ENCODE assay signal across 23 cellular contexts in genomic region chr9:10921671-10922070, GRCh38.
DNase-seq lines count a peak whose midpoint lies in the region; ATAC-seq, FAIRE-seq and TF ChIP-seq lines count a peak whose summit lies in the region.
"Had no signal": no experiment of that assay in that cellular context is flagged by ENCODE, and none has a peak within 500 bp of the region (broad histone marks: within the 10 kb centered on the region; RNA-seq: fewer than 3 reads in every experiment).

No MANE protein-coding gene starts in this region.

- H4K8ac ChIP-seq in H1 (ENCODE audit: extremely low read depth, insufficient read depth, low read length): no peak overlapping the region
- no peak overlapping the region for H4K8ac ChIP-seq in neuronal stem cell (ENCODE audit: low read depth, low read length)

- H4K91ac ChIP-seq in H1 (replicated peaks; ENCODE audit: insufficient read length, low read length): no peak overlapping the region
- H4K91ac ChIP-seq in neuronal stem cell (ENCODE audit: low read depth, low read length, poor library complexity): no peak overlapping the region

- H3K79me2 ChIP-seq in H1 (ENCODE audit: control insufficient read depth in 1 of 2, insufficient read depth in 2 of 2, low read length in 2 of 2): no peaks in the 10 kb centered on the region

- H2BK12ac ChIP-seq in H1 (ENCODE audit: low read depth, low read length): no peak overlapping the region
- no peak overlapping the region for H2BK12ac ChIP-seq in neuronal stem cell (ENCODE audit: low read length)

- H3K18ac ChIP-seq in H1 (ENCODE audit: extremely low read depth, low read length) (0 out of 2 replicates have a peak overlapping the region, but pooled peaks have one; percentile 2), neuronal stem cell (ENCODE audit: low read length) (no peak overlapping the region)

- POLR2A ChIA-PET in H1 (lab: Charles Lee; ENCODE audit: partially characterized antibody): no interaction called here

- H2AK5ac ChIP-seq in H1 (ENCODE audit: low read depth, low read length) (no peak overlapping the region), neuronal stem cell (ENCODE audit: low read depth, low read length) (no peak overlapping the region)

- no peak overlapping the region for H2BK15ac ChIP-seq in H1 (ENCODE audit: low read length)
- H2BK15ac ChIP-seq in neuronal stem cell (ENCODE audit: low read length): no peak overlapping the region

- peak overlapping the region; percentile 37; the same call in 1 of the 2 replicates for H3K4me3 ChIP-seq in HUES48 (ENCODE audit: low read depth, low read length)
- peak overlapping the region in 1 of 4 experiments; percentile 7; a peak in 1 of 8 replicates for H3K4me3 ChIP-seq in H1 (ENCODE audit: extremely low read depth in 1 of 4, insufficient read depth in 2 of 4, low read depth in 3 of 4, low read length in 4 of 4)
- H3K4me3 ChIP-seq in iPS-18a (ENCODE audit: low read length): peak overlapping the region; percentile 2
- H3K4me3 ChIP-seq in neuronal stem cell (ENCODE audit: low read length in 2 of 2): no peak overlapping the region
- H3K4me3 ChIP-seq: BLaER1, SJSA1 had no signal

- CTCF ChIA-PET in H1 (lab: Charles Lee; ENCODE audit: partially characterized antibody): no interaction called here

- peak; percentile 28 for FAIRE-seq in H1 (lab: Jason Lieb, UNC)
- FAIRE-seq: A204.1, D721Med, G401.6 had no signal

- H2AFZ ChIP-seq in H1 (ENCODE audit: low read length): no peak overlapping the region
- no peak overlapping the region for H2AFZ ChIP-seq in neuronal stem cell (ENCODE audit: low read length)

- TF ChIP-seq POLR2A in H1 (IDR thresholded peaks at IDR 0.05; ENCODE audit: control extremely low read depth in 1 of 2, low read depth in 2 of 2, low read length in 2 of 2): no peak

- H3K36me3 ChIP-seq in HUES48 (ENCODE audit: control insufficient read depth, insufficient read depth, low read length): no peaks in the 10 kb centered on the region
- no peaks in the 10 kb centered on the region for H3K36me3 ChIP-seq in H1 (ENCODE audit: control insufficient read depth in 2 of 4, insufficient read depth in 4 of 4, low read length in 3 of 4)
- H3K36me3 ChIP-seq in iPS-18a (ENCODE audit: control insufficient read depth, low read depth, low read length): no peaks in the 10 kb centered on the region
- no peaks in the 10 kb centered on the region for H3K36me3 ChIP-seq in neuronal stem cell (replicated peaks in 1 of 2; ENCODE audit: control insufficient read depth in 2 of 2, insufficient read depth in 2 of 2, low read length in 2 of 2)
- H3K36me3 ChIP-seq: BLaER1, SJSA1 had no signal

- DNase-seq in H1 (ENCODE audit: low read depth in 1 of 2, low spot score in 2 of 2) (peak in 1 of 2 experiments; percentile 9), neuronal stem cell (ENCODE audit: low spot score) (peak; percentile 31), NCI-H774 (lab: John Stamatoyannopoulos, UW) (no peak)
- DNase-seq in stimulated activated CD4-positive, alpha-beta T cell treated with anti-CD3 and anti-CD28 coated beads, Interleukin-1b, Interleukin-23, amount 100 ng/mL, for 48 hours: no peak
- DNase-seq: CD4-positive, CD25-positive, alpha-beta regulatory T cell; DMS53; HCEC 1CT; NCI-H1092; NCI-H1417 treated with DMSO at 0.1 percent for 48 hours; NCI-H1694 treated with DMSO at 0.1 percent for 48 hours; NCI-H2081; NCI-H446; NCI-H524 treated with DMSO at 0.1 percent for 48 hours; Right ventricle myocardium superior; RPMI8226 had no signal

- H3K79me1 ChIP-seq in H1 (ENCODE audit: low read depth, low read length) (no peaks in the 10 kb centered on the region), neuronal stem cell (ENCODE audit: low read depth, low read length) (no peaks in the 10 kb centered on the region)

- no peak for TF ChIP-seq CTCF in H1 (IDR thresholded peaks at IDR 0.05; ENCODE audit: control extremely low read depth in 1 of 3, insufficient read depth in 1 of 3, low read depth in 1 of 3, low read length in 3 of 3)

- WGBS in H1 (ENCODE audit: extremely low coverage in 1 of 2, insufficient coverage in 1 of 2, insufficient read length in 1 of 2, insufficient replicate concordance in 2 of 2, low coverage in 1 of 2, low lambda C conversion rate in 2 of 2, missing lambda C conversion rate in 1 of 2), 2 experiments: 22% methylated on average over 2 of the region's 2 CpGs; no CpG with 5 or more reads in 1 of the 2 experiments
- WGBS in neuronal stem cell (ENCODE audit: extremely low coverage in 2 of 2, insufficient read length in 2 of 2, insufficient replicate concordance in 1 of 2), 2 donors: no CpG with 5 or more reads among the region's 2 CpGs

- H3K27ac ChIP-seq in HUES48 (ENCODE audit: low read depth, low read length) (peak overlapping the region; percentile 57), H1 (ENCODE audit: low read depth, low read length) (no peak overlapping the region), iPS-18a (ENCODE audit: low read length) (no peak overlapping the region), neuronal stem cell (replicated peaks; ENCODE audit: low read length) (no peak overlapping the region)
- H3K27ac ChIP-seq: BLaER1, SJSA1 had no signal

- no peaks in the 10 kb centered on the region for H4K20me1 ChIP-seq in H1 (replicated peaks in 1 of 2; ENCODE audit: control insufficient read depth in 1 of 2, insufficient read depth in 2 of 2, low read length in 2 of 2)
- H4K20me1 ChIP-seq: BLaER1 had no signal

- H3K14ac ChIP-seq in H1 (ENCODE audit: insufficient read length): no peak overlapping the region
- H3K14ac ChIP-seq in neuronal stem cell (ENCODE audit: low read length): no peak overlapping the region

- H2BK20ac ChIP-seq in H1 (ENCODE audit: low read length): no peak overlapping the region

- H3K23me2 ChIP-seq in H1 (ENCODE audit: low read depth, low read length): no peaks in the 10 kb centered on the region

- ATAC-seq in HG03432 (IDR thresholded peaks at IDR 0.05; ENCODE audit: unreplicated experiment): no peak

- H2BK120ac ChIP-seq in H1 (replicated peaks; ENCODE audit: low read depth, low read length) (no peak overlapping the region), neuronal stem cell (ENCODE audit: low read depth, low read length) (no peak overlapping the region)

- no peak overlapping the region; the same call in 1 of the 2 replicates for H2BK5ac ChIP-seq in H1 (ENCODE audit: low read depth, low read length)
- no peak overlapping the region for H2BK5ac ChIP-seq in neuronal stem cell (ENCODE audit: low read length)

- H3K23ac ChIP-seq in H1 (ENCODE audit: insufficient read length): no peak overlapping the region
- H3K23ac ChIP-seq in neuronal stem cell (ENCODE audit: low read depth, low read length, poor library complexity): no peak overlapping the region

- no peak overlapping the region for H3K9ac ChIP-seq in HUES48 (ENCODE audit: low read depth, low read length)
- no peak overlapping the region for H3K9ac ChIP-seq in H1 (replicated peaks in 1 of 4; ENCODE audit: extremely low read depth in 1 of 4, low read depth in 3 of 4, low read length in 3 of 4)
- H3K9ac ChIP-seq in iPS-18a (ENCODE audit: low read length): no peak overlapping the region
- no peak overlapping the region for H3K9ac ChIP-seq in neuronal stem cell (ENCODE audit: low read depth, low read length, poor library complexity)
- H3K9ac ChIP-seq: BLaER1 had no signal

- no peak for TF ChIP-seq RAD21 in H1 (IDR thresholded peaks at IDR 0.05 in 1 of 2, conservative IDR thresholded peaks at IDR 0.05 in 1 of 2; ENCODE audit: low read depth in 2 of 2, low read length in 2 of 2)

- no peak overlapping the region for H4K5ac ChIP-seq in H1 (ENCODE audit: insufficient read length, low read depth, low read length)

- H3K27me3 ChIP-seq in HUES48 (ENCODE audit: control insufficient read depth, insufficient read depth, low read length) (no peaks in the 10 kb centered on the region), H1 (replicated peaks in 1 of 4; ENCODE audit: control insufficient read depth in 3 of 4, extremely low read depth in 1 of 4, insufficient read depth in 3 of 4, low read length in 3 of 4) (no peaks in the 10 kb centered on the region), iPS-18a (ENCODE audit: control insufficient read depth, insufficient read depth, low read length) (no peaks in the 10 kb centered on the region), neuronal stem cell (ENCODE audit: control insufficient read depth in 3 of 3, insufficient read depth in 3 of 3, low read depth in 1 of 3, low read length in 3 of 3) (no peaks in the 10 kb centered on the region)
- H3K27me3 ChIP-seq: BLaER1, SJSA1 had no signal

- peak overlapping the region; percentile 20 to 34; a peak in 3 of 4 replicates for H3K4me2 ChIP-seq in H1 (ENCODE audit: insufficient read depth in 1 of 2, low read depth in 2 of 2, low read length in 2 of 2)
- no peak overlapping the region for H3K4me2 ChIP-seq in neuronal stem cell (ENCODE audit: insufficient read depth, low read length, poor library complexity, severe bottlenecking)
- H3K4me2 ChIP-seq: BLaER1 had no signal

- H3K4ac ChIP-seq in H1 (replicated peaks; ENCODE audit: insufficient read length, low read depth, low read length) (no peak overlapping the region), neuronal stem cell (ENCODE audit: low read length) (no peak overlapping the region)

- peak in 1 of 2 experiments; percentile 74; a peak in 1 of 3 replicates for TF ChIP-seq EP300 in H1 (IDR thresholded peaks at IDR 0.05; ENCODE audit: borderline replicate concordance in 1 of 2, low read depth in 2 of 2, low read length in 2 of 2)

- H3K9me3 ChIP-seq in HUES48 (ENCODE audit: control insufficient read depth, insufficient read depth, low read length): no peaks in the 10 kb centered on the region
- H3K9me3 ChIP-seq in H1 (ENCODE audit: insufficient read depth in 2 of 2, low read depth in 1 of 2, low read length in 1 of 2): no peaks in the 10 kb centered on the region
- H3K9me3 ChIP-seq in iPS-18a (ENCODE audit: control insufficient read depth, low read depth, low read length): no peaks in the 10 kb centered on the region
- H3K9me3 ChIP-seq in neuronal stem cell (replicated peaks in 1 of 2; ENCODE audit: control insufficient read depth in 2 of 2, insufficient read depth in 1 of 2, low read depth in 1 of 2, low read length in 2 of 2): no peaks in the 10 kb centered on the region
- H3K9me3 ChIP-seq: BLaER1, SJSA1 had no signal

- H3K4me1 ChIP-seq in HUES48 (ENCODE audit: control insufficient read depth, insufficient read depth, low read length) (peaks cover 30% of the 10 kb centered on the region), H1 (replicated peaks in 1 of 4; ENCODE audit: control insufficient read depth in 3 of 4, insufficient read depth in 4 of 4, low read length in 3 of 4) (peaks cover 0 to 8% (median 0%) of the 10 kb centered on the region in 4 experiments; a peak in 1 of 7 replicates), iPS-18a (ENCODE audit: control insufficient read depth, low read depth, low read length) (peaks cover 22% of the 10 kb centered on the region), neuronal stem cell (ENCODE audit: control insufficient read depth in 2 of 2, insufficient read depth in 1 of 2, low read depth in 1 of 2, low read length in 2 of 2) (no peaks in the 10 kb centered on the region)
- H3K4me1 ChIP-seq: BLaER1, SJSA1 had no signal

- H3K56ac ChIP-seq in H1 (replicated peaks; ENCODE audit: insufficient read length, low read depth, low read length): no peak overlapping the region

Comparison
In these comparisons a context has a peak if more than half of its experiments do, and no peak if none do; other contexts are left out.
1. H3K4me3 ChIP-seq: peak in HUES48 (single experiment) and iPS-18a (single experiment); none in neuronal stem cell (0 of 2).